1 cellular context compared by ENCODE assay signal in genomic region chr11:112878228-112878627, GRCh38.
TF ChIP-seq lines count a peak whose summit lies in the region.

No MANE protein-coding gene starts in this region.

TF ChIP-seq in SK-N-SH, 30 proteins besides CTCF, POLR2A, EP300 and RAD21 (continued from another document):
- TF ChIP-seq NFIC (IDR thresholded peaks at IDR 0.05; ENCODE audit: borderline replicate concordance) (no peak), POLR2AphosphoS5 (IDR thresholded peaks at IDR 0.05; ENCODE audit: low read depth, low read length) (no peak), TCF12 (IDR thresholded peaks at IDR 0.05) (no peak), RCOR1 (IDR thresholded peaks at IDR 0.05; ENCODE audit: low read length) (no peak)
